Comparison of ENCODE assay signal across 1 cellular context in the genomic region with DNA sequence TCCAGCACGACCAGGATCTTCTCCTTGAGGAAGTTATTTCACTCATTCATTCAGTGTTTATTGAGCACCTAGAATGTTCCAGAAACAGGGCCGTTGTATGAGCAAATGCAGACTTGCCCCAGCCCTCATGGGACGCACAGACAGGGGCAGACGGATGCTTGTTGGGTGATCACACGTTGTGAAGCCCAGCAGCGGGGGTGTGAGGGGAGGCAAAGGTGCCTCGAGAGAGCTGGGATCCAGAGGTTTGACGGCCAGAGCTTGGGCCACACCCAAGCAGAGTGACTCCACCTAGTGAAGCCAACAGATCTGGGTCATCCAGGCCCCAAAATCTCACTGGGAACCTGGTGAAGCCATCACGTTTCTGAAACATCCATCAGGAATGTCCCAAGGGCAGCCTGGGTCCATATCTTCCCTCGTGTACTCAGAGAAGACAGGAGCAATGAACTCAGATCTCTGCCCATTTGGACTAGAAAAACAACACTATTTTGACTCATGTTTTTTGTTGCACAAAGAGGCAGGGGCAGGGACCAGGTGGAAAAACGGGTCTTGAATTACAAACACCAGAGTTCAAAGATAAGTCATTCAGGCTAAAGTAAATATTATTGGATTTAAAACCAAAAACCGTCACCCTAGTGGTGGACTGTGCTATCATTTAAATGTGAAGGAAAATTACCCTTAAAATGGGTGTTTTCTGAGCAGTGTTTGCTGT.
A peak's percentile ranks its signal among the peaks of the same experiment; 100 is the strongest.
TF ChIP-seq lines count a peak whose summit lies in the region.

No MANE protein-coding gene starts in this region.

TF ChIP-seq in HepG2, 621 proteins besides CTCF, POLR2A, EP300 and RAD21 (continued from another document and continues in another):
- TF ChIP-seq ZNF362 (CRISPR knock-in tag; IDR thresholded peaks at IDR 0.05; ENCODE audit: borderline replicate concordance) = peak; percentile 84; the same call in 1 of the 2 replicates
- peak; percentile 95 for TF ChIP-seq ZNF614 (CRISPR knock-in tag; IDR thresholded peaks at IDR 0.05; ENCODE audit: borderline replicate concordance)
- TF ChIP-seq, protein P1, sequence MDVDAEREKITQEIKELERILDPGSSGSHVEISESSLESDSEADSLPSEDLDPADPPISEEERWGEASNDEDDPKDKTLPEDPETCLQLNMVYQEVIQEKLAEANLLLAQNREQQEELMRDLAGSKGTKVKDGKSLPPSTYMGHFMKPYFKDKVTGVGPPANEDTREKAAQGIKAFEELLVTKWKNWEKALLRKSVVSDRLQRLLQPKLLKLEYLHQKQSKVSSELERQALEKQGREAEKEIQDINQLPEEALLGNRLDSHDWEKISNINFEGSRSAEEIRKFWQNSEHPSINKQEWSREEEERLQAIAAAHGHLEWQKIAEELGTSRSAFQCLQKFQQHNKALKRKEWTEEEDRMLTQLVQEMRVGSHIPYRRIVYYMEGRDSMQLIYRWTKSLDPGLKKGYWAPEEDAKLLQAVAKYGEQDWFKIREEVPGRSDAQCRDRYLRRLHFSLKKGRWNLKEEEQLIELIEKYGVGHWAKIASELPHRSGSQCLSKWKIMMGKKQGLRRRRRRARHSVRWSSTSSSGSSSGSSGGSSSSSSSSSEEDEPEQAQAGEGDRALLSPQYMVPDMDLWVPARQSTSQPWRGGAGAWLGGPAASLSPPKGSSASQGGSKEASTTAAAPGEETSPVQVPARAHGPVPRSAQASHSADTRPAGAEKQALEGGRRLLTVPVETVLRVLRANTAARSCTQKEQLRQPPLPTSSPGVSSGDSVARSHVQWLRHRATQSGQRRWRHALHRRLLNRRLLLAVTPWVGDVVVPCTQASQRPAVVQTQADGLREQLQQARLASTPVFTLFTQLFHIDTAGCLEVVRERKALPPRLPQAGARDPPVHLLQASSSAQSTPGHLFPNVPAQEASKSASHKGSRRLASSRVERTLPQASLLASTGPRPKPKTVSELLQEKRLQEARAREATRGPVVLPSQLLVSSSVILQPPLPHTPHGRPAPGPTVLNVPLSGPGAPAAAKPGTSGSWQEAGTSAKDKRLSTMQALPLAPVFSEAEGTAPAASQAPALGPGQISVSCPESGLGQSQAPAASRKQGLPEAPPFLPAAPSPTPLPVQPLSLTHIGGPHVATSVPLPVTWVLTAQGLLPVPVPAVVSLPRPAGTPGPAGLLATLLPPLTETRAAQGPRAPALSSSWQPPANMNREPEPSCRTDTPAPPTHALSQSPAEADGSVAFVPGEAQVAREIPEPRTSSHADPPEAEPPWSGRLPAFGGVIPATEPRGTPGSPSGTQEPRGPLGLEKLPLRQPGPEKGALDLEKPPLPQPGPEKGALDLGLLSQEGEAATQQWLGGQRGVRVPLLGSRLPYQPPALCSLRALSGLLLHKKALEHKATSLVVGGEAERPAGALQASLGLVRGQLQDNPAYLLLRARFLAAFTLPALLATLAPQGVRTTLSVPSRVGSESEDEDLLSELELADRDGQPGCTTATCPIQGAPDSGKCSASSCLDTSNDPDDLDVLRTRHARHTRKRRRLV (CRISPR knock-in tag; IDR thresholded peaks at IDR 0.05) = 0 out of 2 replicates have a peak, but pooled peaks have one; percentile 10
- peak; percentile 89; the same call in 1 of the 2 replicates for TF ChIP-seq SP140L (CRISPR knock-in tag; IDR thresholded peaks at IDR 0.05; ENCODE audit: borderline replicate concordance)
- TF ChIP-seq ZBTB8A (CRISPR knock-in tag; IDR thresholded peaks at IDR 0.05; ENCODE audit: borderline replicate concordance, low read depth) = no peak
- TF ChIP-seq, protein P2, sequence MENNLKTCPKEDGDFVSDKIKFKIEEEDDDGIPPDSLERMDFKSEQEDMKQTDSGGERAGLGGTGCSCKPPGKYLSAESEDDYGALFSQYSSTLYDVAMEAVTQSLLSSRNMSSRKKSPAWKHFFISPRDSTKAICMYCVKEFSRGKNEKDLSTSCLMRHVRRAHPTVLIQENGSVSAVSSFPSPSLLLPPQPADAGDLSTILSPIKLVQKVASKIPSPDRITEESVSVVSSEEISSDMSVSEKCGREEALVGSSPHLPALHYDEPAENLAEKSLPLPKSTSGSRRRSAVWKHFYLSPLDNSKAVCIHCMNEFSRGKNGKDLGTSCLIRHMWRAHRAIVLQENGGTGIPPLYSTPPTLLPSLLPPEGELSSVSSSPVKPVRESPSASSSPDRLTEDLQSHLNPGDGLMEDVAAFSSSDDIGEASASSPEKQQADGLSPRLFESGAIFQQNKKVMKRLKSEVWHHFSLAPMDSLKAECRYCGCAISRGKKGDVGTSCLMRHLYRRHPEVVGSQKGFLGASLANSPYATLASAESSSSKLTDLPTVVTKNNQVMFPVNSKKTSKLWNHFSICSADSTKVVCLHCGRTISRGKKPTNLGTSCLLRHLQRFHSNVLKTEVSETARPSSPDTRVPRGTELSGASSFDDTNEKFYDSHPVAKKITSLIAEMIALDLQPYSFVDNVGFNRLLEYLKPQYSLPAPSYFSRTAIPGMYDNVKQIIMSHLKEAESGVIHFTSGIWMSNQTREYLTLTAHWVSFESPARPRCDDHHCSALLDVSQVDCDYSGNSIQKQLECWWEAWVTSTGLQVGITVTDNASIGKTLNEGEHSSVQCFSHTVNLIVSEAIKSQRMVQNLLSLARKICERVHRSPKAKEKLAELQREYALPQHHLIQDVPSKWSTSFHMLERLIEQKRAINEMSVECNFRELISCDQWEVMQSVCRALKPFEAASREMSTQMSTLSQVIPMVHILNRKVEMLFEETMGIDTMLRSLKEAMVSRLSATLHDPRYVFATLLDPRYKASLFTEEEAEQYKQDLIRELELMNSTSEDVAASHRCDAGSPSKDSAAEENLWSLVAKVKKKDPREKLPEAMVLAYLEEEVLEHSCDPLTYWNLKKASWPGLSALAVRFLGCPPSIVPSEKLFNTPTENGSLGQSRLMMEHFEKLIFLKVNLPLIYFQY (CRISPR knock-in tag; IDR thresholded peaks at IDR 0.05; ENCODE audit: borderline replicate concordance) = peak; percentile 83; the same call in 1 of the 2 replicates
- TF ChIP-seq CEBPB (IDR thresholded peaks at IDR 0.05; ENCODE audit: borderline replicate concordance, low read depth, low read length) = peak; percentile 58; the same call in 1 of the 2 replicates
- TF ChIP-seq KLF16 (CRISPR knock-in tag; IDR thresholded peaks at IDR 0.05) = peak in 1 of 2 experiments; percentile 77; a peak in 2 of 4 replicates
- TF ChIP-seq MLLT10 (CRISPR knock-in tag; IDR thresholded peaks at IDR 0.05) = no peak
- TF ChIP-seq TERF1 (CRISPR knock-in tag; IDR thresholded peaks at IDR 0.05) = no peak
- TF ChIP-seq POGZ (CRISPR knock-in tag; IDR thresholded peaks at IDR 0.05) = no peak; the same call in 1 of the 2 replicates
- TF ChIP-seq, protein P3, sequence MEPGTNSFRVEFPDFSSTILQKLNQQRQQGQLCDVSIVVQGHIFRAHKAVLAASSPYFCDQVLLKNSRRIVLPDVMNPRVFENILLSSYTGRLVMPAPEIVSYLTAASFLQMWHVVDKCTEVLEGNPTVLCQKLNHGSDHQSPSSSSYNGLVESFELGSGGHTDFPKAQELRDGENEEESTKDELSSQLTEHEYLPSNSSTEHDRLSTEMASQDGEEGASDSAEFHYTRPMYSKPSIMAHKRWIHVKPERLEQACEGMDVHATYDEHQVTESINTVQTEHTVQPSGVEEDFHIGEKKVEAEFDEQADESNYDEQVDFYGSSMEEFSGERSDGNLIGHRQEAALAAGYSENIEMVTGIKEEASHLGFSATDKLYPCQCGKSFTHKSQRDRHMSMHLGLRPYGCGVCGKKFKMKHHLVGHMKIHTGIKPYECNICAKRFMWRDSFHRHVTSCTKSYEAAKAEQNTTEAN (CRISPR knock-in tag; conservative IDR thresholded peaks at IDR 0.05) = 0 out of 2 replicates have a peak, but pooled peaks have one; percentile 35
- TF ChIP-seq ZNF552 (CRISPR knock-in tag; IDR thresholded peaks at IDR 0.05; ENCODE audit: borderline replicate concordance) = no peak
- no peak for TF ChIP-seq RORA (CRISPR knock-in tag; IDR thresholded peaks at IDR 0.05)
- TF ChIP-seq ZNF264 (CRISPR knock-in tag; IDR thresholded peaks at IDR 0.05) = 0 out of 2 replicates have a peak, but pooled peaks have one; percentile 52
- peak; percentile 88 for TF ChIP-seq TBX2 (CRISPR knock-in tag; IDR thresholded peaks at IDR 0.05; ENCODE audit: borderline replicate concordance)
- no peak for TF ChIP-seq E2F5 (CRISPR knock-in tag; conservative IDR thresholded peaks at IDR 0.05)
- peak; percentile 39; the same call in 1 of the 2 replicates for TF ChIP-seq ZNF232 (CRISPR knock-in tag; IDR thresholded peaks at IDR 0.05; ENCODE audit: borderline replicate concordance)
- TF ChIP-seq, protein P4, sequence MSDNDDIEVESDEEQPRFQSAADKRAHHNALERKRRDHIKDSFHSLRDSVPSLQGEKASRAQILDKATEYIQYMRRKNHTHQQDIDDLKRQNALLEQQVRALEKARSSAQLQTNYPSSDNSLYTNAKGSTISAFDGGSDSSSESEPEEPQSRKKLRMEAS (IDR thresholded peaks at IDR 0.05) = peak; percentile 73; the same call in 1 of the 2 replicates
- TF ChIP-seq, protein P5, sequence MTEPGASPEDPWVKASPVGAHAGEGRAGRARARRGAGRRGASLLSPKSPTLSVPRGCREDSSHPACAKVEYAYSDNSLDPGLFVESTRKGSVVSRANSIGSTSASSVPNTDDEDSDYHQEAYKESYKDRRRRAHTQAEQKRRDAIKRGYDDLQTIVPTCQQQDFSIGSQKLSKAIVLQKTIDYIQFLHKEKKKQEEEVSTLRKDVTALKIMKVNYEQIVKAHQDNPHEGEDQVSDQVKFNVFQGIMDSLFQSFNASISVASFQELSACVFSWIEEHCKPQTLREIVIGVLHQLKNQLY (CRISPR knock-in tag; IDR thresholded peaks at IDR 0.05) = peak; percentile 71
- peak; percentile 94 for TF ChIP-seq HDAC1 (CRISPR knock-in tag; IDR thresholded peaks at IDR 0.05)
- TF ChIP-seq SOX13 (IDR thresholded peaks at IDR 0.05) = peak; percentile 68
- TF ChIP-seq SOX13 (CRISPR knock-in tag; conservative IDR thresholded peaks at IDR 0.05 in 1 of 2, IDR thresholded peaks at IDR 0.05 in 1 of 2) = peak in 1 of 2 experiments; percentile 87; a peak in 2 of 4 replicates
- no peak for TF ChIP-seq TCF12 (IDR thresholded peaks at IDR 0.05)
- TF ChIP-seq TCF12 (CRISPR knock-in tag; IDR thresholded peaks at IDR 0.05) = no peak
- no peak for TF ChIP-seq ZNF607 (CRISPR knock-in tag; IDR thresholded peaks at IDR 0.05; ENCODE audit: borderline replicate concordance)
- TF ChIP-seq ZNF644 (CRISPR knock-in tag; IDR thresholded peaks at IDR 0.05; ENCODE audit: low read depth) = peak; percentile 82; the same call in 1 of the 2 replicates
- TF ChIP-seq, protein P6, sequence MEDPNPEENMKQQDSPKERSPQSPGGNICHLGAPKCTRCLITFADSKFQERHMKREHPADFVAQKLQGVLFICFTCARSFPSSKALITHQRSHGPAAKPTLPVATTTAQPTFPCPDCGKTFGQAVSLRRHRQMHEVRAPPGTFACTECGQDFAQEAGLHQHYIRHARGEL (CRISPR knock-in tag; IDR thresholded peaks at IDR 0.05) = no peak
- peak; percentile 97 for TF ChIP-seq FOXP4 (CRISPR knock-in tag; IDR thresholded peaks at IDR 0.05)
- TF ChIP-seq ZMYM4 (CRISPR knock-in tag; IDR thresholded peaks at IDR 0.05) = peak; percentile 43; the same call in 1 of the 2 replicates
- peak; percentile 38; the same call in 1 of the 3 replicates for TF ChIP-seq MXI1 (IDR thresholded peaks at IDR 0.05; ENCODE audit: borderline replicate concordance, low read depth, low read length)
- no peak for TF ChIP-seq ZNF777 (CRISPR knock-in tag; IDR thresholded peaks at IDR 0.05)
- no peak for TF ChIP-seq RARG (CRISPR knock-in tag; IDR thresholded peaks at IDR 0.05; ENCODE audit: low read depth)
- peak; percentile 95 for TF ChIP-seq BCL6 (CRISPR knock-in tag; IDR thresholded peaks at IDR 0.05)
- TF ChIP-seq, protein P7, sequence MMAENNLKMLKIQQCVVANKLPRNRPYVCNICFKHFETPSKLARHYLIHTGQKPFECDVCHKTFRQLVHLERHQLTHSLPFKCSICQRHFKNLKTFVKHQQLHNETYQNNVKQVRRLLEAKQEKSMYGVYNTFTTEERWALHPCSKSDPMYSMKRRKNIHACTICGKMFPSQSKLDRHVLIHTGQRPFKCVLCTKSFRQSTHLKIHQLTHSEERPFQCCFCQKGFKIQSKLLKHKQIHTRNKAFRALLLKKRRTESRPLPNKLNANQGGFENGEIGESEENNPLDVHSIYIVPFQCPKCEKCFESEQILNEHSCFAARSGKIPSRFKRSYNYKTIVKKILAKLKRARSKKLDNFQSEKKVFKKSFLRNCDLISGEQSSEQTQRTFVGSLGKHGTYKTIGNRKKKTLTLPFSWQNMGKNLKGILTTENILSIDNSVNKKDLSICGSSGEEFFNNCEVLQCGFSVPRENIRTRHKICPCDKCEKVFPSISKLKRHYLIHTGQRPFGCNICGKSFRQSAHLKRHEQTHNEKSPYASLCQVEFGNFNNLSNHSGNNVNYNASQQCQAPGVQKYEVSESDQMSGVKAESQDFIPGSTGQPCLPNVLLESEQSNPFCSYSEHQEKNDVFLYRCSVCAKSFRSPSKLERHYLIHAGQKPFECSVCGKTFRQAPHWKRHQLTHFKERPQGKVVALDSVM (CRISPR knock-in tag; IDR thresholded peaks at IDR 0.05) = peak; percentile 48; the same call in 1 of the 2 replicates
